Comparison of ENCODE assay signal across 10 cellular contexts in genomic region chr14:74425525-74426201, GRCh38. TPM values are rescaled to one million over a fixed set of nuclear protein-coding genes. Genes with fewer than 3 reads are reported as not detected.
A peak's percentile ranks its signal among the peaks of the same experiment; 100 is the strongest.
DNase-seq lines count a peak whose midpoint lies in the region; ATAC-seq, FAIRE-seq and TF ChIP-seq lines count a peak whose summit lies in the region.
"Had no signal": no experiment of that assay in that cellular context is flagged by ENCODE, and none has a peak within 500 bp of the region (broad histone marks: within the 10 kb centered on the region; RNA-seq: fewer than 3 reads in every experiment).

No MANE protein-coding gene starts in this region.

- intact Hi-C loops in left cardiac atrium (cut with DNase I): no loop called here
- intact Hi-C loops in sciatic nerve (cut with DNase I): no loop called here

- peaks cover 0 to 1% of the 10 kb centered on the region in 2 donors for H3K36me3 Mint-ChIP-seq in activated T-cell treated with anti-CD3 and anti-CD28 coated beads, Interleukin-2, amount 50 U/mL, for 72 hours (ENCODE audit: insufficient read depth in 2 of 2)

- peaks cover 58% of the 10 kb centered on the region for H3K27me3 Mint-ChIP-seq in activated T-cell treated with anti-CD3 and anti-CD28 coated beads, Interleukin-2, amount 50 U/mL, for 72 hours (ENCODE audit: low read depth)

- no peak overlapping the region for H3K4me3 Mint-ChIP-seq in activated T-cell treated with anti-CD3 and anti-CD28 coated beads, Interleukin-2, amount 50 U/mL, for 72 hours

- H3K4me3 ChIP-seq in A549: no peak overlapping the region

- POLR2A ChIA-PET in A549 (lab: Yijun Ruan, JAX): no interaction called here

- peak overlapping the region; percentile 63; the same call in 2 of the 3 replicates for H3K4me2 ChIP-seq in A549

- peaks cover 0 to 2% of the 10 kb centered on the region in 2 donors for H3K9me3 Mint-ChIP-seq in activated T-cell treated with anti-CD3 and anti-CD28 coated beads, Interleukin-2, amount 50 U/mL, for 72 hours

- no peaks in the 10 kb centered on the region for H3K4me1 ChIP-seq in A549

- H3K27ac ChIP-seq in A549: no peak overlapping the region

- no peak for TF ChIP-seq RAD21 in A549 (conservative IDR thresholded peaks at IDR 0.05 in 1 of 2, IDR thresholded peaks at IDR 0.05 in 1 of 2)
- TF ChIP-seq RAD21 in Ishikawa (IDR thresholded peaks at IDR 0.05; ENCODE audit: low read depth): no peak

- no peaks in the 10 kb centered on the region for H3K9me3 ChIP-seq in A549

- no peak for FAIRE-seq in A549 (lab: Jason Lieb, UNC)
- FAIRE-seq: TTC549 had no signal

- peaks cover 5% of the 10 kb centered on the region for H3K4me1 Mint-ChIP-seq in activated T-cell treated with anti-CD3 and anti-CD28 coated beads, Interleukin-2, amount 50 U/mL, for 72 hours (ENCODE audit: low read depth)

- peak in 1 of 2 experiments; percentile 55 for DNase-seq in A549 (ENCODE audit: low read depth in 1 of 2, low spot score in 1 of 2)
- peak; percentile 67 to 70 for DNase-seq in activated T-cell treated with anti-CD3 and anti-CD28 coated beads, Interleukin-2, amount 50 U/mL, for 72 hours
- peak; percentile 44 for DNase-seq in left cardiac atrium
- peak; percentile 15 to 20 for DNase-seq in stimulated activated CD4-positive, alpha-beta T cell treated with anti-CD3 and anti-CD28 coated beads, Interleukin-1b, Interleukin-23, amount 100 ng/mL, for 1 hour (ENCODE audit: low read depth in 2 of 2)
- DNase-seq in sciatic nerve (ENCODE audit: low spot score): no peak

- peak; percentile 71 to 76 for ATAC-seq in A549
- peak; percentile 81 to 82 for ATAC-seq in activated T-cell treated with anti-CD3 and anti-CD28 coated beads, Interleukin-2, amount 50 U/mL, for 72 hours (replicated peaks in 1 of 2)
- ATAC-seq in left cardiac atrium: peak; percentile 82 to 88
- ATAC-seq in GM19455 (IDR thresholded peaks at IDR 0.05; ENCODE audit: unreplicated experiment): no peak
- no peak for ATAC-seq in GM21526 (IDR thresholded peaks at IDR 0.05; ENCODE audit: low FRiP score, unreplicated experiment)
- ATAC-seq in sciatic nerve: no peak

- WGBS in A549 (ENCODE audit: missing lambda C conversion rate): 17% methylated on average over 32 of the region's 66 CpGs

- no peak for TF ChIP-seq EP300 in A549 (IDR thresholded peaks at IDR 0.05)
- 0 out of 2 replicates have a peak, but pooled peaks have one; percentile 13 for TF ChIP-seq EP300 in Ishikawa (IDR thresholded peaks at IDR 0.05; ENCODE audit: borderline replicate concordance)

- no peak for TF ChIP-seq POLR2A in A549 (IDR thresholded peaks at IDR 0.05; ENCODE audit: low read length)

- no peak for TF ChIP-seq CTCF in A549 (IDR thresholded peaks at IDR 0.05)

- no peak overlapping the region for H3K27ac Mint-ChIP-seq in activated T-cell treated with anti-CD3 and anti-CD28 coated beads, Interleukin-2, amount 50 U/mL, for 72 hours

- CTCF ChIA-PET in A549 (lab: Yijun Ruan, JAX): interaction anchor here (0.6 kb wide), 1 partner anchor 101 kb away, joined by 3 read pairs; no protein-coding TSS in a partner anchor

TF ChIP-seq in A549, 52 proteins besides CTCF, POLR2A, EP300 and RAD21:
- TF ChIP-seq REST (IDR thresholded peaks at IDR 0.05): peak; percentile 83
- TF ChIP-seq KDM5A (IDR thresholded peaks at IDR 0.05): no peak
- TF ChIP-seq TP53 (CRISPR knock-in tag; IDR thresholded peaks at IDR 0.05): no peak
- no peak for TF ChIP-seq JUN (IDR thresholded peaks at IDR 0.05)
- no peak for TF ChIP-seq BHLHE40 (IDR thresholded peaks at IDR 0.05; ENCODE audit: low read depth, low read length)
- TF ChIP-seq FOXS1 (CRISPR knock-in tag; IDR thresholded peaks at IDR 0.05): no peak
- TF ChIP-seq PBX3 (IDR thresholded peaks at IDR 0.05): no peak

TF ChIP-seq in Ishikawa, 13 proteins besides CTCF, POLR2A, EP300 and RAD21:
- TF ChIP-seq REST (IDR thresholded peaks at IDR 0.05; ENCODE audit: low read depth) (peak; percentile 85), ZBTB7A (IDR thresholded peaks at IDR 0.05; ENCODE audit: low read depth) (no peak)

RNA-seq across cellular contexts. Expression of gene SYNDIG1L, which starts 0.3 kb away (rescaled TPM):
- polyA plus RNA-seq in A549 (2011; rRNA removed) (not detected in 2 replicates), A549 (2017; fragmentation: RNase III; extraction: RNeasy Plus Mini Kit Qiagen cat#74134 plus additional on column Dnase treatment) (not detected in 3 replicates)
- not detected in 2 replicates for polyA plus RNA-seq in A549 (2012; cell fraction: cytosol; rRNA removed)
- polyA plus RNA-seq in A549 (2012; cell fraction: nucleus; rRNA removed): 0.02 TPM in 1 of 2 replicates, not detected in the other
- not detected in 2 replicates for polyA minus RNA-seq in A549 (2011; rRNA and poly(A)+ RNA removed)
- not detected for total RNA-seq in activated T-cell treated with anti-CD3 and anti-CD28 coated beads, Interleukin-2, amount 50 U/mL, for 72 hours
- total RNA-seq in left cardiac atrium (under 1 TPM in 1 of 2 donors, not detected in 1; 0.24 TPM), sciatic nerve (0.58 TPM)
- total RNA-seq: pulmonary artery endothelial cell had no signal

Comparison
In these comparisons a context has a peak if more than half of its experiments do, and no peak if none do; other contexts are left out.
1. ATAC-seq: peak in A549 (2 of 2), activated T-cell treated with anti-CD3 and anti-CD28 coated beads, Interleukin-2, amount 50 U/mL, for 72 hours (2 of 2) and left cardiac atrium (2 of 2); none in GM19455 (single experiment), GM21526 (single experiment) and sciatic nerve (single experiment).